ENCODE assay signal across 31 cellular contexts in the genomic region with DNA sequence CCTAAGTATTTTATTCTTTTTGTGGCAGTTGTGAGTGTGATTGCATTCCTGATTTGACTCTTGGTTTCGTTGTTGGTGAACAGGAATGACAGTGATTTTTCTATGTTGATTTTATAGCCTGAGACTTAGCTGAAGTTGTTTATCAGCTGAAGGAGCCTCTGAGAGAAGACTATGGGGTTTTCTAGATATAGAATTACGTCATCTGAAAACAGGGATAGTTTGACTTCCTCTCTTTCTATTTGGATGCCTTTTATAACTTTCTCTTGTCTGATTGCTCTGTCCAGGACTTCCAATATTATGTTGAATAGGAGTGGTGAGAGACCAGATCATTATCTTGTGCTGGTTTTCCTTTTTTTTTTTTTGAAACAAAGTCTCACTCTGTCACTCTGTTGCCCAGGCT. TPM values are rescaled to one million over a fixed set of nuclear protein-coding genes. Genes with fewer than 3 reads are reported as not detected.
"Had no signal": no experiment of that assay in that cellular context is flagged by ENCODE, and none has a peak within 500 bp of the region (broad histone marks: within the 10 kb centered on the region; RNA-seq: fewer than 3 reads in every experiment).

No MANE protein-coding gene starts in this region.

- H3K36me3 ChIP-seq: colonic mucosa, esophagus squamous epithelium, gastrocnemius medialis, heart right ventricle, left lung, lower lobe of right lung had no signal

- ATAC-seq: effector memory CD8-positive, alpha-beta T cell; esophagus mucosa; gastrocnemius medialis; heart right ventricle; left cardiac atrium; left lung; left ventricle myocardium superior; lower lobe of right lung; mucosa of descending colon had no signal

- H3K9me3 ChIP-seq: colonic mucosa, gastrocnemius medialis, lower lobe of right lung, mucosa of descending colon had no signal

- H3K4me1 ChIP-seq: colonic mucosa, esophagus squamous epithelium, gastrocnemius medialis, heart right ventricle, left lung, lower lobe of right lung had no signal

- FAIRE-seq: endometrium, islet of Langerhans, keratinocyte had no signal

- H3K27me3 ChIP-seq: colonic mucosa, esophagus squamous epithelium, gastrocnemius medialis, heart right ventricle, left lung had no signal

- H3K4me3 ChIP-seq: colonic mucosa, esophagus squamous epithelium, gastrocnemius medialis, heart right ventricle, left lung, lower lobe of right lung, mucosa of descending colon had no signal

- H3K27ac ChIP-seq: colonic mucosa, epithelial cell of prostate, esophagus squamous epithelium, gastrocnemius medialis, heart right ventricle, left lung, lower lobe of right lung had no signal

- DNase-seq: colonic mucosa; cortex of kidney; effector CD8-positive, alpha-beta T cell; effector memory CD8-positive, alpha-beta T cell; endodermal cell; erythroblast; esophagus squamous epithelium; foreskin fibroblast; foreskin melanocyte; gastrocnemius medialis; glutamatergic neuron; head of caudate nucleus; heart right ventricle; hippocampal formation; left cardiac atrium; left lung; left ventricle myocardium superior; lower lobe of right lung; mesenchymal stem cell; mucosa of descending colon; naive B cell had no signal

RNA-seq across cellular contexts. Expression of a gene that starts 18.0 kb away (rescaled TPM):
- total RNA-seq: dermis microvascular lymphatic vessel endothelial cell, esophagus mucosa, esophagus squamous epithelium, gastrocnemius medialis, glomerular endothelial cell, left lung, lung microvascular endothelial cell, mesenteric fat pad, myocyte had no signal
- polyA plus RNA-seq: keratinocyte had no signal
